Comparison of ENCODE assay signal across 10 cellular contexts in the genomic region with DNA sequence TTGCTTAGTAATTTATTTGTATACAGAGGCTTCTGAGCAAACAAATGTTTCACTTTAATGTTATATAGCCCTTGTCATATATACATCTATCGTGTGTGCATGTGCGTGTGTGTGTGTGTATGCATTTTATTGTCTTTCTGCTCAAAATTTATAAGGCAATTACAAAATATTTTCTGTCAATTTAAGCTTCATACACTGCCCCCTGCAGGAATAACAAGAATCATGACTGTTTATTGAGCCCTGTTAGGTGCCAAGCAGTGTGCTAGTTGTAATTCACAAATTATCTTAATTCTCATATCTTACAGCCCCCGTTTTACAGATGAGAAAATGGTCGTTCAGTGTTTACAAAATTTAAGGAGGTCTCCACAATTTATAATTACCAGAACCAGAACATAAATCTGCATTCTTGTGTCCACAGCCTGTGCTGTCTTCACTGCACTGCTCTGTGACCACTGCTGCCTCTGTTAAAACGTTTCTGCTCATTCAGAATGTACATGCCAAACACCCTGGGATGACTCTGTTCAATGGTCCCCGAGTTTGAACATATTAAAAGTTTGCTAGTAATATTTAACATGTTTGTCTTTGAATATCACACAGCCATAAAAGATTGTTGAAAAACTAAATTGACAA.
DNase-seq lines count a peak whose midpoint lies in the region; ATAC-seq and TF ChIP-seq lines count a peak whose summit lies in the region.
"Had no signal": no experiment of that assay in that cellular context is flagged by ENCODE, and none has a peak within 500 bp of the region (broad histone marks: within the 10 kb centered on the region; RNA-seq: fewer than 3 reads in every experiment).

No MANE protein-coding gene starts in this region.

- no peaks in the 10 kb centered on the region for H3K27me3 ChIP-seq in MM.1S (replicated peaks; ENCODE audit: insufficient read depth, low read length)

- no peak overlapping the region for H3K4me3 Mint-ChIP-seq in neural crest cell

- H3F3A ChIP-seq in MM.1S (ENCODE audit: insufficient read depth, low read length): no peaks in the 10 kb centered on the region

- H2AFZ ChIP-seq in MM.1S (ENCODE audit: low read length): no peak overlapping the region

- TF ChIP-seq CTCF in MM.1S (IDR thresholded peaks at IDR 0.05; ENCODE audit: low read length) (peak; percentile 74), neural crest cell (conservative IDR thresholded peaks at IDR 0.05) (peak; percentile 52)

- H3K4me2 ChIP-seq in MM.1S (ENCODE audit: low read depth, low read length): no peak overlapping the region

- H3K9me3 Mint-ChIP-seq in neural crest cell: no peaks in the 10 kb centered on the region
- H3K9me3 Mint-ChIP-seq: activated naive CD4-positive, alpha-beta T cell treated with anti-CD3 and anti-CD28 coated beads, Interleukin-2, amount 50 U/mL, for 72 hours had no signal

- H3K4me1 Mint-ChIP-seq in neural crest cell: no peaks in the 10 kb centered on the region

- ATAC-seq in HG03439 (IDR thresholded peaks at IDR 0.05; ENCODE audit: unreplicated experiment) (no peak), HG03039 (IDR thresholded peaks at IDR 0.05; ENCODE audit: unreplicated experiment) (no peak)

- H3K27ac ChIP-seq in MM.1S (ENCODE audit: low read length): no peak overlapping the region

- no peaks in the 10 kb centered on the region for H4K20me1 ChIP-seq in MM.1S (ENCODE audit: insufficient read depth, low read length)

- no peak overlapping the region for H3K9ac ChIP-seq in MM.1S (ENCODE audit: low read length)

- H3K9me2 ChIP-seq in MM.1S (replicated peaks; ENCODE audit: insufficient read depth, low read length): no peaks in the 10 kb centered on the region

- H3K9me3 ChIP-seq in MM.1S (replicated peaks; ENCODE audit: insufficient read depth, low read length): no peaks in the 10 kb centered on the region

- no peaks in the 10 kb centered on the region for H3K36me3 ChIP-seq in MM.1S (replicated peaks; ENCODE audit: insufficient read depth, low read length)

- no peaks in the 10 kb centered on the region for H3K4me1 ChIP-seq in MM.1S (ENCODE audit: low read length)

- H3K4me3 ChIP-seq in MM.1S (ENCODE audit: low read length): no peak overlapping the region

- DNase-seq in EH (ENCODE audit: low read depth) (peak; percentile 7), MM.1S (peak; percentile 48), dermis blood vessel endothelial cell (peak; percentile 47), neural crest cell (ENCODE audit: low read depth, low spot score) (no peak), retina (no peak)
- DNase-seq in activated CD8-positive, alpha-beta memory T cell treated with anti-CD3 and anti-CD28 coated beads, Interleukin-2, amount 50 U/mL, for 4 hours: no peak
- DNase-seq: NCI-H2171 had no signal

- no peaks in the 10 kb centered on the region for H3K36me3 Mint-ChIP-seq in neural crest cell (ENCODE audit: low read depth)
- H3K36me3 Mint-ChIP-seq: activated naive CD4-positive, alpha-beta T cell treated with anti-CD3 and anti-CD28 coated beads, Interleukin-2, amount 50 U/mL, for 72 hours had no signal

- no peak overlapping the region for H3K27ac Mint-ChIP-seq in neural crest cell (ENCODE audit: unreplicated experiment)
- H3K27ac Mint-ChIP-seq: activated naive CD4-positive, alpha-beta T cell treated with anti-CD3 and anti-CD28 coated beads, Interleukin-2, amount 50 U/mL, for 72 hours had no signal

- H3K79me2 ChIP-seq in MM.1S (ENCODE audit: low read length): no peaks in the 10 kb centered on the region

- H3K27me3 Mint-ChIP-seq in neural crest cell (ENCODE audit: low read depth): no peaks in the 10 kb centered on the region

Comparison
In these comparisons a context has a peak if more than half of its experiments do, and no peak if none do; other contexts are left out.
1. DNase-seq: peak in EH (single experiment), MM.1S (single experiment) and dermis blood vessel endothelial cell (single experiment); none in neural crest cell (single experiment), activated CD8-positive, alpha-beta memory T cell treated with anti-CD3 and anti-CD28 coated beads, Interleukin-2, amount 50 U/mL, for 4 hours (single experiment) and retina (single experiment).